Comparison of ENCODE assay signal across 8 cellular contexts in genomic region chr2:36357506-36358316, GRCh38. TPM values are rescaled to one million over a fixed set of nuclear protein-coding genes. Genes with fewer than 3 reads are reported as not detected.
DNase-seq lines count a peak whose midpoint lies in the region; TF ChIP-seq lines count a peak whose summit lies in the region.

No MANE protein-coding gene starts in this region.

- H3K4me1 ChIP-seq in iPS-15b (ENCODE audit: control insufficient read depth, insufficient read depth, low read length) = peaks cover 30% of the 10 kb centered on the region

- H3K36me3 Mint-ChIP-seq in HFFc6 (ENCODE audit: low read depth) = peaks cover 60% of the 10 kb centered on the region

- H3K4me3 Mint-ChIP-seq in HFFc6 = peak overlapping the region; percentile 99

- TF ChIP-seq CTCF in HFFc6 (IDR thresholded peaks at IDR 0.05) (peak; percentile 74), astrocyte of the cerebellum (IDR thresholded peaks at IDR 0.05; ENCODE audit: low read depth, low read length, missing control alignments) (peak; percentile 63), retinal pigment epithelial cell (conservative IDR thresholded peaks at IDR 0.05; ENCODE audit: low read depth, low read length) (peak; percentile 58)

- peaks cover 65% of the 10 kb centered on the region for H3K4me1 Mint-ChIP-seq in HFFc6 (ENCODE audit: low read depth)

- in situ Hi-C loops in astrocyte of the cerebellum (cut with HindIII; ENCODE audit: low sequenced_read_pairs) = no loop called here

- H3K4me3 ChIP-seq in astrocyte of the cerebellum (ENCODE audit: low read depth, low read length) (peak overlapping the region; percentile 95), iPS-15b (ENCODE audit: low read depth, low read length) (peak overlapping the region; percentile 73), retinal pigment epithelial cell (ENCODE audit: low read length) (peak overlapping the region; percentile 96)

- H3K9me3 ChIP-seq in iPS-15b (ENCODE audit: control insufficient read depth, insufficient read depth, low read length) = no peaks in the 10 kb centered on the region

- H3K27ac Mint-ChIP-seq in HFFc6 = peak overlapping the region; percentile 98

- peaks cover 12% of the 10 kb centered on the region for H3K27me3 ChIP-seq in iPS-15b (ENCODE audit: control insufficient read depth, insufficient read depth, low read length)

- peaks cover 13% of the 10 kb centered on the region for H3K27me3 Mint-ChIP-seq in HFFc6 (ENCODE audit: insufficient read depth)

- peaks cover 8% of the 10 kb centered on the region for H3K9me3 Mint-ChIP-seq in HFFc6

- no peaks in the 10 kb centered on the region for H3K36me3 ChIP-seq in iPS-15b (ENCODE audit: control insufficient read depth, insufficient read depth, low read length)

- DNase-seq in NCI-H1417 (lab: John Stamatoyannopoulos, UW) (peak in 2 of 3 experiments; percentile 53 to 71), NCI-H1417 treated with DMSO at 0.1 percent for 48 hours (lab: John Stamatoyannopoulos, UW) (no peak), HFFc6 (peak; percentile 76), NCI-H82 treated with DMSO at 0.1 percent for 48 hours (lab: John Stamatoyannopoulos, UW; ENCODE audit: unreplicated experiment) (peak; percentile 62), astrocyte of the cerebellum (ENCODE audit: low read depth) (peak; percentile 66), retinal pigment epithelial cell (ENCODE audit: low read depth) (no peak), 8988T (no peak)

- H3K9ac ChIP-seq in iPS-15b (ENCODE audit: low read depth, low read length) = no peak overlapping the region

RNA-seq across cellular contexts. Expression of gene CRIM1, which starts 2.1 kb away (rescaled TPM):
- total RNA-seq in HFFc6 (2021; fragmentation: NEBNext Ultra II Directional; extraction: Animal tissue kit (Norgen Biotek cat#: 25700)) = 100 to 1,000 TPM; 731 to 946 (median 839) TPM

Comparison
In these comparisons a context has a peak if more than half of its experiments do, and no peak if none do; other contexts are left out.
1. DNase-seq: peak in NCI-H1417 (2 of 3), HFFc6 (single experiment), NCI-H82 treated with DMSO at 0.1 percent for 48 hours (single experiment) and astrocyte of the cerebellum (single experiment); none in NCI-H1417 treated with DMSO at 0.1 percent for 48 hours (single experiment), retinal pigment epithelial cell (single experiment) and 8988T (single experiment).
2. Peak in every context shown above with its lines, with median percentiles within 50 percentile points of each other: CTCF ChIP-seq and H3K4me3 ChIP-seq.